19 cellular contexts compared by ENCODE assay signal in the genomic region with DNA sequence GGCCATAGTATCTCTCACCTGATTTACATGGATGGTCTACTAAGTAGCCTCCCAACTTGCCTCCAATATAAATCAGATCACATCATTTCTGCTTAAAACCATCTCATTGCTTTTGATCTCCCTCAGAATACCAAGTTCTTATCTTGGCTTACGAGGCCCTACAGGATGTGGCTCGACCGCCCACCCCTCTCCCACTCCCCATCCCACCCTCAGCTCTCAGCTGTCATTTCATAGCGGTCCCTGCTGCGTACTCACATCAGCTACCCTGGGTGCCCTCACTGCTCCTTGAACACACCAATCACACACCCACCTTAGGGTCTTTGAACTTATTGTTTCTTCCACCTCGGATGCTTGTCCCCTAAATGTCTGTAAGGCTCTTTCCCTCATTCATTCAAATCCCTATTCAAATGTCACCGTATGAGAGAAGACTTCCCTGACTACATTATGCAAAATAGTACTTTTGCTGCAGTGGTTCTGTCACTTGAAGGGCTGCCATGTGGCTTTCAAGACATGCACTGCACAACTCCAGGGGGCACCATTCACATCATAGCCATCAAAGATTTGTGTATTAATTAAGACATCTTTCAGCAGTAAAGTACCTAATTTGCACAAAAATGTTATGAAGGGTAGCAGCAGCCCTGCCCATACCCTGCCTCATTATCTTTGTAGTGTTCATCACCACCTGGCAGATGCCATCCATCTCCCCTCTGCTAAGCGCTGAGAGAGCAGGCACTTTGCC.
"Had no signal": no experiment of that assay in that cellular context is flagged by ENCODE, and none has a peak within 500 bp of the region (broad histone marks: within the 10 kb centered on the region; RNA-seq: fewer than 3 reads in every experiment).

No MANE protein-coding gene starts in this region.

- H3K27ac ChIP-seq: dorsolateral prefrontal cortex, gastrocnemius medialis, neural progenitor cell, psoas muscle, right lobe of liver, stomach had no signal

- H3K9ac ChIP-seq: neural progenitor cell had no signal

- H3K4me2 ChIP-seq: neural progenitor cell had no signal

- H3K27ac Mint-ChIP-seq: naive thymus-derived CD4-positive, alpha-beta T cell; neural progenitor cell; stimulated activated naive B cell treated with anti-CD40 and anti-IgM and Interleukin-4, amounts not matched to agents 10 μg/mL and 1 μg/mL and 100 μg/mL, for 72 hours had no signal

- H3K4me3 ChIP-seq: dorsolateral prefrontal cortex, gastrocnemius medialis, neural progenitor cell, psoas muscle, right lobe of liver, stomach had no signal

- H3K27me3 ChIP-seq: gastrocnemius medialis, neural progenitor cell, right lobe of liver, stomach had no signal

- H3K36me3 ChIP-seq: gastrocnemius medialis, neural progenitor cell, right lobe of liver, stomach had no signal

- H3K4me1 ChIP-seq: neural progenitor cell, psoas muscle, right lobe of liver, stomach had no signal

- ATAC-seq: esophagus mucosa; gastrocnemius medialis; left lobe of liver; naive thymus-derived CD4-positive, alpha-beta T cell; psoas muscle; right lobe of liver; stimulated activated naive B cell treated with anti-CD40 and anti-IgM and Interleukin-4, amounts not matched to agents 10 μg/mL and 1 μg/mL and 100 μg/mL, for 72 hours had no signal

- H3K4me1 Mint-ChIP-seq: stimulated activated naive B cell treated with anti-CD40 and anti-IgM and Interleukin-4, amounts not matched to agents 10 μg/mL and 1 μg/mL and 100 μg/mL, for 72 hours had no signal

- H3K4me3 Mint-ChIP-seq: naive thymus-derived CD4-positive, alpha-beta T cell; neural progenitor cell; stimulated activated naive B cell treated with anti-CD40 and anti-IgM and Interleukin-4, amounts not matched to agents 10 μg/mL and 1 μg/mL and 100 μg/mL, for 72 hours had no signal

- H3K9me3 ChIP-seq: gastrocnemius medialis, psoas muscle, right lobe of liver, stomach had no signal

- H3K36me3 Mint-ChIP-seq: naive thymus-derived CD4-positive, alpha-beta T cell; neural progenitor cell; stimulated activated naive B cell treated with anti-CD40 and anti-IgM and Interleukin-4, amounts not matched to agents 10 μg/mL and 1 μg/mL and 100 μg/mL, for 72 hours had no signal

- DNase-seq: cortex of kidney; dorsolateral prefrontal cortex; effector CD8-positive, alpha-beta T cell; gastrocnemius medialis; islet precursor cell; mammary epithelial cell; naive thymus-derived CD4-positive, alpha-beta T cell; occipital lobe; psoas muscle; retina; right lobe of liver; stimulated activated CD4-positive, alpha-beta T cell treated with anti-CD3 and anti-CD28 coated beads, Interleukin-4, amount 100 ng/mL, for 1 hour; stimulated activated CD8-positive, alpha-beta memory T cell treated with anti-CD3 and anti-CD28 coated beads, Interleukin-4, amount 100 ng/mL, for 48 hours; stimulated activated naive B cell treated with anti-CD40 and anti-IgM and Interleukin-4, amounts not matched to agents 10 μg/mL and 1 μg/mL and 100 μg/mL, for 72 hours; stomach; substantia nigra had no signal

- H3K9me3 Mint-ChIP-seq: neural progenitor cell; stimulated activated naive B cell treated with anti-CD40 and anti-IgM and Interleukin-4, amounts not matched to agents 10 μg/mL and 1 μg/mL and 100 μg/mL, for 72 hours had no signal
